ENCODE assay signal across 8 cellular contexts in genomic region chr7:82810558-82811259, GRCh38.
DNase-seq lines count a peak whose midpoint lies in the region; ATAC-seq, FAIRE-seq and TF ChIP-seq lines count a peak whose summit lies in the region.

No MANE protein-coding gene starts in this region.

- no peaks in the 10 kb centered on the region for H3K36me3 Mint-ChIP-seq in osteocyte (ENCODE audit: unreplicated experiment)
- no peaks in the 10 kb centered on the region for H3K36me3 Mint-ChIP-seq in activated T-helper 17 cell treated with anti-CD3 and anti-CD28 coated beads, Interleukin-2, amount 50 U/mL, for 72 hours (ENCODE audit: low read depth)
- no peaks in the 10 kb centered on the region for H3K36me3 Mint-ChIP-seq in naive thymus-derived CD4-positive, alpha-beta T cell

- no peaks in the 10 kb centered on the region for H3K4me1 ChIP-seq in Peyer's patch
- no peaks in the 10 kb centered on the region for H3K4me1 ChIP-seq in naive thymus-derived CD4-positive, alpha-beta T cell (ENCODE audit: control insufficient read depth in 2 of 2, insufficient read depth in 2 of 2, low read length in 2 of 2)

- peak; percentile 98 for FAIRE-seq in G401.6 (lab: Jason Lieb, UNC)

- no peaks in the 10 kb centered on the region for H3K27me3 Mint-ChIP-seq in osteocyte (ENCODE audit: unreplicated experiment)
- H3K27me3 Mint-ChIP-seq in activated T-helper 17 cell treated with anti-CD3 and anti-CD28 coated beads, Interleukin-2, amount 50 U/mL, for 72 hours, result no peaks in the 10 kb centered on the region
- no peaks in the 10 kb centered on the region for H3K27me3 Mint-ChIP-seq in naive thymus-derived CD4-positive, alpha-beta T cell

- no peak for TF ChIP-seq POLR2A in Peyer's patch (IDR thresholded peaks at IDR 0.05)

- H3K27ac ChIP-seq in Peyer's patch, result no peak overlapping the region
- H3K27ac ChIP-seq in naive thymus-derived CD4-positive, alpha-beta T cell (ENCODE audit: low read depth, low read length), result no peak overlapping the region

- no peaks in the 10 kb centered on the region for H3K9me3 Mint-ChIP-seq in osteocyte (ENCODE audit: unreplicated experiment)
- H3K9me3 Mint-ChIP-seq in activated T-helper 17 cell treated with anti-CD3 and anti-CD28 coated beads, Interleukin-2, amount 50 U/mL, for 72 hours, result no peaks in the 10 kb centered on the region
- H3K9me3 Mint-ChIP-seq in naive thymus-derived CD4-positive, alpha-beta T cell, result peaks cover 0 to 3% (median 0%) of the 10 kb centered on the region in 11 donors

- TF ChIP-seq CTCF in LNCAP (IDR thresholded peaks at IDR 0.05) (peak; percentile 82), Peyer's patch (IDR thresholded peaks at IDR 0.05) (peak in 4 of 6 experiments; percentile 23 to 64 (median 62)), osteocyte (IDR thresholded peaks at IDR 0.05) (peak; percentile 85)

- CTCF ChIA-PET in naive thymus-derived CD4-positive, alpha-beta T cell (lab: Charles Lee), result no interaction called here

- H3K4me1 Mint-ChIP-seq in osteocyte (ENCODE audit: unreplicated experiment), result peaks cover 9% of the 10 kb centered on the region
- no peaks in the 10 kb centered on the region for H3K4me1 Mint-ChIP-seq in activated T-helper 17 cell treated with anti-CD3 and anti-CD28 coated beads, Interleukin-2, amount 50 U/mL, for 72 hours
- H3K4me1 Mint-ChIP-seq in naive thymus-derived CD4-positive, alpha-beta T cell, result no peaks in the 10 kb centered on the region

- peak; percentile 94 for ATAC-seq in GM21717 (IDR thresholded peaks at IDR 0.05; ENCODE audit: unreplicated experiment)
- no peak for ATAC-seq in activated T-helper 17 cell treated with anti-CD3 and anti-CD28 coated beads, Interleukin-2, amount 50 U/mL, for 72 hours (replicated peaks)
- ATAC-seq in naive thymus-derived CD4-positive, alpha-beta T cell, result no peak

- no peaks in the 10 kb centered on the region for H3K36me3 ChIP-seq in Peyer's patch
- no peaks in the 10 kb centered on the region for H3K36me3 ChIP-seq in naive thymus-derived CD4-positive, alpha-beta T cell (ENCODE audit: control insufficient read depth in 2 of 3, insufficient read depth in 3 of 3, low read length in 3 of 3)

- H3K4me3 Mint-ChIP-seq in osteocyte (ENCODE audit: unreplicated experiment), result no peak overlapping the region
- H3K4me3 Mint-ChIP-seq in activated T-helper 17 cell treated with anti-CD3 and anti-CD28 coated beads, Interleukin-2, amount 50 U/mL, for 72 hours, result no peak overlapping the region
- H3K4me3 Mint-ChIP-seq in naive thymus-derived CD4-positive, alpha-beta T cell, result no peak overlapping the region

- H3K9me3 ChIP-seq in Peyer's patch, result no peaks in the 10 kb centered on the region
- no peaks in the 10 kb centered on the region for H3K9me3 ChIP-seq in naive thymus-derived CD4-positive, alpha-beta T cell (ENCODE audit: control insufficient read depth in 2 of 3, low read length in 3 of 3)

- intact Hi-C loops in naive thymus-derived CD4-positive, alpha-beta T cell (cut with micrococcal nuclease), result no loop called here

- POLR2A ChIA-PET in naive thymus-derived CD4-positive, alpha-beta T cell (lab: Charles Lee), result no interaction called here

- peak in 1 of 3 donors; percentile 63 for DNase-seq in Peyer's patch
- DNase-seq in epidermal melanocyte (ENCODE audit: insufficient read length, low spot score), result peak; percentile 63
- DNase-seq in osteocyte (ENCODE audit: extremely low spot score, unreplicated experiment), result no peak
- no peak for DNase-seq in naive thymus-derived CD4-positive, alpha-beta T cell

- no peak overlapping the region for H3K4me3 ChIP-seq in Peyer's patch
- no peak overlapping the region for H3K4me3 ChIP-seq in naive thymus-derived CD4-positive, alpha-beta T cell (ENCODE audit: low read length)

- no peaks in the 10 kb centered on the region for H3K27me3 ChIP-seq in Peyer's patch
- no peaks in the 10 kb centered on the region for H3K27me3 ChIP-seq in naive thymus-derived CD4-positive, alpha-beta T cell (ENCODE audit: control insufficient read depth in 2 of 2, insufficient read depth in 2 of 2, low read length in 2 of 2)

- no peak overlapping the region for H3K27ac Mint-ChIP-seq in osteocyte (ENCODE audit: unreplicated experiment)
- no peak overlapping the region for H3K27ac Mint-ChIP-seq in activated T-helper 17 cell treated with anti-CD3 and anti-CD28 coated beads, Interleukin-2, amount 50 U/mL, for 72 hours
- no peak overlapping the region for H3K27ac Mint-ChIP-seq in naive thymus-derived CD4-positive, alpha-beta T cell
